Comparison of ENCODE assay signal across 34 cellular contexts in the genomic region with DNA sequence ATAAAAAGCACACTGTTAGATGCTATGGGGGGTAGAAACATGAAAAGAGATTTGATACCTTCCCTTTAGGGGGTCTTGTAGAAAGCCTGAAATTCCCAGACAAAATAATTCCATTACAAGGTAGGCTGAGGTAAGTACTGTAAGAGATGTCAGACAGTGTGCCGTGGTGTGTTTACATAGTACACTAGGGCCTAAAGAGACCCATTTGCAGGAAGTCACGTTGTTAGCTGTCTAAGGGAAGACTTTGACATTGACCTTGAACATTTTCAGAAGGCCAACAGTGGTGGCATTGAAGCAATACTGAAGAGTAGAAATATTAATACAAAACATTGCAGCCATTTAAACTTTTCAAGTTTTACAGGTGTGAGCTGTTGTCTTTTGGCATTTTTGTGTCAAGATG.
"Had no signal": no experiment of that assay in that cellular context is flagged by ENCODE, and none has a peak within 500 bp of the region (broad histone marks: within the 10 kb centered on the region; RNA-seq: fewer than 3 reads in every experiment).

No MANE protein-coding gene starts in this region.

- DNase-seq: activated effector memory CD4-positive, alpha-beta T cell treated with anti-CD3 and anti-CD28 coated beads, Interleukin-2, amount 50 U/mL, for 16 hours; activated effector memory CD4-positive, alpha-beta T cell treated with Interleukin-2 at 50 U/mL for 16 hours; activated gamma-delta T cell; activated gamma-delta T cell treated with Interleukin-2 at 50 U/mL for 16 hours; activated naive CD4-positive, alpha-beta T cell; activated naive CD4-positive, alpha-beta T cell treated with anti-CD3 and anti-CD28 coated beads for 36 hours; activated naive CD4-positive, alpha-beta T cell treated with anti-CD3 and anti-CD28 coated beads, Interleukin-2, amount 10 ng/mL, durations not matched to agents 7 days and 5 days; activated naive CD4-positive, alpha-beta T cell treated with anti-CD3 and anti-CD28 coated beads, Interleukin-2, amount 50 U/mL, for 16 hours; activated naive CD4-positive, alpha-beta T cell treated with Interleukin-2 at 50 U/mL for 16 hours; activated naive CD8-positive, alpha-beta T cell treated with anti-CD3 and anti-CD28 coated beads for 36 hours; activated naive CD8-positive, alpha-beta T cell treated with anti-CD3 and anti-CD28 coated beads, Interleukin-2, amount 10 ng/mL, durations not matched to agents 7 days and 5 days; activated naive CD8-positive, alpha-beta T cell treated with anti-CD3 and anti-CD28 coated beads, Interleukin-2, amount 50 U/mL, for 24 hours; activated T-cell treated with anti-CD3 and anti-CD28 coated beads, Interleukin-2, amount 50 U/mL, for 1 hour; activated T-cell treated with anti-CD3 and anti-CD28 coated beads, Interleukin-2, amount 50 U/mL, for 24 hours; activated T-cell treated with anti-CD3 and anti-CD28 coated beads, Interleukin-2, amount 50 U/mL, for 4 hours; activated T-cell treated with anti-CD3 and anti-CD28 coated beads, Interleukin-2, amount 50 U/mL, for 48 hours; activated T-cell treated with anti-CD3 and anti-CD28 coated beads, Interleukin-2, amount 50 U/mL, for 72 hours; adrenal gland; amniotic stem cell; amygdala; anterior cingulate cortex; aorta; body of pancreas; brain microvascular endothelial cell; caudate nucleus; central memory CD4-positive, alpha-beta T cell; cerebellar nuclear complex had no signal

- H3K4me1 ChIP-seq: adrenal gland, body of pancreas, breast epithelium had no signal

- H3K9me3 ChIP-seq: adrenal gland, ascending aorta, body of pancreas, breast epithelium had no signal

- H3K27me3 ChIP-seq: adrenal gland, ascending aorta, body of pancreas, brain microvascular endothelial cell, breast epithelium, cardiac muscle cell had no signal

- H3K27ac ChIP-seq: adrenal gland, ascending aorta, body of pancreas, brain microvascular endothelial cell, breast epithelium, cardiac muscle cell had no signal

- FAIRE-seq: astrocyte, bronchial epithelial cell had no signal

- H3K4me3 ChIP-seq: adrenal gland, ascending aorta, body of pancreas, breast epithelium, cardiac muscle cell had no signal

- ATAC-seq: activated naive CD4-positive, alpha-beta T cell treated with anti-CD3 and anti-CD28 coated beads, Interleukin-2, amount 50 U/mL, for 72 hours; activated naive CD8-positive, alpha-beta T cell treated with anti-CD3 and anti-CD28 coated beads, Interleukin-2, amount 50 U/mL, for 24 hours; activated T-cell treated with anti-CD3 and anti-CD28 coated beads, Interleukin-2, amount 50 U/mL, for 4 hours; activated T-cell treated with anti-CD3 and anti-CD28 coated beads, Interleukin-2, amount 50 U/mL, for 72 hours; activated T-helper 17 cell treated with anti-CD3 and anti-CD28 coated beads, Interleukin-2, amount 50 U/mL, for 72 hours; body of pancreas had no signal
